ENCODE assay signal across 13 cellular contexts in genomic region chr6:119294984-119295383, GRCh38. TPM values are rescaled to one million over a fixed set of nuclear protein-coding genes. Genes with fewer than 3 reads are reported as not detected.
DNase-seq lines count a peak whose midpoint lies in the region; ATAC-seq lines count a peak whose summit lies in the region.
"Had no signal": no experiment of that assay in that cellular context is flagged by ENCODE, and none has a peak within 500 bp of the region (broad histone marks: within the 10 kb centered on the region; RNA-seq: fewer than 3 reads in every experiment).

No MANE protein-coding gene starts in this region.

- H3K4me1 Mint-ChIP-seq in activated CD8-positive, alpha-beta T cell treated with anti-CD3 and anti-CD28 coated beads, Interleukin-2, amount 10 ng/mL, durations not matched to agents 7 days and 5 days (ENCODE audit: low read depth), result peaks cover 16% of the 10 kb centered on the region

- no peak overlapping the region for H3K4me3 Mint-ChIP-seq in activated CD8-positive, alpha-beta T cell treated with anti-CD3 and anti-CD28 coated beads, Interleukin-2, amount 10 ng/mL, durations not matched to agents 7 days and 5 days

- DNase-seq in activated CD8-positive, alpha-beta T cell treated with anti-CD3 and anti-CD28 coated beads, Interleukin-2, amount 10 ng/mL, durations not matched to agents 7 days and 5 days, result no peak
- DNase-seq in activated effector memory CD4-positive, alpha-beta T cell treated with anti-CD3 and anti-CD28 coated beads, Interleukin-2, amount 50 U/mL, for 16 hours, result no peak
- DNase-seq in NCI-H524 (lab: John Stamatoyannopoulos, UW), result no peak
- no peak for DNase-seq in NCI-H82 (lab: John Stamatoyannopoulos, UW)
- DNase-seq: EL, esophagus squamous epithelium, NCI-H446, RPMI8226, testis had no signal

- peaks cover 32% of the 10 kb centered on the region for H3K36me3 Mint-ChIP-seq in activated CD8-positive, alpha-beta T cell treated with anti-CD3 and anti-CD28 coated beads, Interleukin-2, amount 10 ng/mL, durations not matched to agents 7 days and 5 days (ENCODE audit: low read depth)

- ATAC-seq in GM18520 (IDR thresholded peaks at IDR 0.05; ENCODE audit: unreplicated experiment) (peak; percentile 48), GM19468 (IDR thresholded peaks at IDR 0.05; ENCODE audit: extremely low read depth, unreplicated experiment) (peak; percentile 71), HG02981 (IDR thresholded peaks at IDR 0.05; ENCODE audit: unreplicated experiment) (peak; percentile 73), HG03045 (IDR thresholded peaks at IDR 0.05; ENCODE audit: unreplicated experiment) (no peak)
- peak; percentile 76 for ATAC-seq in activated CD8-positive, alpha-beta T cell treated with anti-CD3 and anti-CD28 coated beads, Interleukin-2, amount 10 ng/mL, durations not matched to agents 7 days and 5 days

- peak overlapping the region; percentile 12 for H3K27ac Mint-ChIP-seq in activated CD8-positive, alpha-beta T cell treated with anti-CD3 and anti-CD28 coated beads, Interleukin-2, amount 10 ng/mL, durations not matched to agents 7 days and 5 days

- POLR2A ChIA-PET in activated CD8-positive, alpha-beta T cell treated with anti-CD3 and anti-CD28 coated beads, Interleukin-2, amount 10 ng/mL, durations not matched to agents 7 days and 5 days (lab: Charles Lee), result no interaction called here

- no peaks in the 10 kb centered on the region for H3K9me3 Mint-ChIP-seq in activated CD8-positive, alpha-beta T cell treated with anti-CD3 and anti-CD28 coated beads, Interleukin-2, amount 10 ng/mL, durations not matched to agents 7 days and 5 days (ENCODE audit: insufficient read depth)

- CTCF ChIA-PET in activated CD8-positive, alpha-beta T cell treated with anti-CD3 and anti-CD28 coated beads, Interleukin-2, amount 10 ng/mL, durations not matched to agents 7 days and 5 days (lab: Charles Lee), result interaction anchor here (1.4 kb wide), 1 partner anchor 166 kb away, joined by 4 read pairs; no protein-coding TSS in a partner anchor

- H3K27me3 Mint-ChIP-seq in activated CD8-positive, alpha-beta T cell treated with anti-CD3 and anti-CD28 coated beads, Interleukin-2, amount 10 ng/mL, durations not matched to agents 7 days and 5 days (ENCODE audit: low read depth), result no peaks in the 10 kb centered on the region

RNA-seq across cellular contexts. Expression of gene MAN1A1, which starts 54.6 kb away (rescaled TPM):
- total RNA-seq in activated CD8-positive, alpha-beta T cell treated with anti-CD3 and anti-CD28 coated beads, Interleukin-2, amount 10 ng/mL, durations not matched to agents 7 days and 5 days, result 10 to 100 TPM; 13.7 to 13.9 TPM
